1 cellular context compared by ENCODE assay signal in the genomic region with DNA sequence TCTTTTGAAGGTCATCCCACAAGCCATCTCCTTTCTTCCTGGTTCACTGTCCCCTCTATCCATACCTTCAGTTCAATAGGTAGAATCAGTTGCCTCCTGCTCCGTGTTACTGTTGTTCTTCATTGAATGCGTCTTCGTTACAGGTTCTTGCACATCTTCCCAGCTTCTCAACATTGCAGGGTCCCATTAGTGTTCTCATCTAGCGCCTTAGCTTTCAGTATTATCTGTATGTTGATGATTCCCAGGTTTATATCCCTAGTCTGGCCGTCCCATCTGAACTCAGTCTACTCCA.
A peak's percentile ranks its signal among the peaks of the same experiment; 100 is the strongest.
TF ChIP-seq lines count a peak whose summit lies in the region.

No MANE protein-coding gene starts in this region.

TF ChIP-seq in HepG2, 621 proteins besides CTCF, POLR2A, EP300 and RAD21 (continued from another document):
- TF ChIP-seq, protein P1, sequence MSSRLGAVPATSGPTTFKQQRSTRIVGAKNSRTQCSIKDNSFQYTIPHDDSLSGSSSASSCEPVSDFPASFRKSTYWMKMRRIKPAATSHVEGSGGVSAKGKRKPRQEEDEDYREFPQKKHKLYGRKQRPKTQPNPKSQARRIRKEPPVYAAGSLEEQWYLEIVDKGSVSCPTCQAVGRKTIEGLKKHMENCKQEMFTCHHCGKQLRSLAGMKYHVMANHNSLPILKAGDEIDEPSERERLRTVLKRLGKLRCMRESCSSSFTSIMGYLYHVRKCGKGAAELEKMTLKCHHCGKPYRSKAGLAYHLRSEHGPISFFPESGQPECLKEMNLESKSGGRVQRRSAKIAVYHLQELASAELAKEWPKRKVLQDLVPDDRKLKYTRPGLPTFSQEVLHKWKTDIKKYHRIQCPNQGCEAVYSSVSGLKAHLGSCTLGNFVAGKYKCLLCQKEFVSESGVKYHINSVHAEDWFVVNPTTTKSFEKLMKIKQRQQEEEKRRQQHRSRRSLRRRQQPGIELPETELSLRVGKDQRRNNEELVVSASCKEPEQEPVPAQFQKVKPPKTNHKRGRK (CRISPR knock-in tag; IDR thresholded peaks at IDR 0.05), result 0 out of 2 replicates have a peak, but pooled peaks have one; percentile 64
- TF ChIP-seq, protein P2, sequence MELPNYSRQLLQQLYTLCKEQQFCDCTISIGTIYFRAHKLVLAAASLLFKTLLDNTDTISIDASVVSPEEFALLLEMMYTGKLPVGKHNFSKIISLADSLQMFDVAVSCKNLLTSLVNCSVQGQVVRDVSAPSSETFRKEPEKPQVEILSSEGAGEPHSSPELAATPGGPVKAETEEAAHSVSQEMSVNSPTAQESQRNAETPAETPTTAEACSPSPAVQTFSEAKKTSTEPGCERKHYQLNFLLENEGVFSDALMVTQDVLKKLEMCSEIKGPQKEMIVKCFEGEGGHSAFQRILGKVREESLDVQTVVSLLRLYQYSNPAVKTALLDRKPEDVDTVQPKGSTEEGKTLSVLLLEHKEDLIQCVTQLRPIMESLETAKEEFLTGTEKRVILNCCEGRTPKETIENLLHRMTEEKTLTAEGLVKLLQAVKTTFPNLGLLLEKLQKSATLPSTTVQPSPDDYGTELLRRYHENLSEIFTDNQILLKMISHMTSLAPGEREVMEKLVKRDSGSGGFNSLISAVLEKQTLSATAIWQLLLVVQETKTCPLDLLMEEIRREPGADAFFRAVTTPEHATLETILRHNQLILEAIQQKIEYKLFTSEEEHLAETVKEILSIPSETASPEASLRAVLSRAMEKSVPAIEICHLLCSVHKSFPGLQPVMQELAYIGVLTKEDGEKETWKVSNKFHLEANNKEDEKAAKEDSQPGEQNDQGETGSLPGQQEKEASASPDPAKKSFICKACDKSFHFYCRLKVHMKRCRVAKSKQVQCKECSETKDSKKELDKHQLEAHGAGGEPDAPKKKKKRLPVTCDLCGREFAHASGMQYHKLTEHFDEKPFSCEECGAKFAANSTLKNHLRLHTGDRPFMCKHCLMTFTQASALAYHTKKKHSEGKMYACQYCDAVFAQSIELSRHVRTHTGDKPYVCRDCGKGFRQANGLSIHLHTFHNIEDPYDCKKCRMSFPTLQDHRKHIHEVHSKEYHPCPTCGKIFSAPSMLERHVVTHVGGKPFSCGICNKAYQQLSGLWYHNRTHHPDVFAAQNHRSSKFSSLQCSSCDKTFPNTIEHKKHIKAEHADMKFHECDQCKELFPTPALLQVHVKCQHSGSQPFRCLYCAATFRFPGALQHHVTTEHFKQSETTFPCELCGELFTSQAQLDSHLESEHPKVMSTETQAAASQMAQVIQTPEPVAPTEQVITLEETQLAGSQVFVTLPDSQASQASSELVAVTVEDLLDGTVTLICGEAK (IDR thresholded peaks at IDR 0.05), result no peak; the same call in 1 of the 2 replicates
- TF ChIP-seq, protein P2 (CRISPR knock-in tag; IDR thresholded peaks at IDR 0.05), result peak; percentile 78; the same call in 1 of the 2 replicates
- no peak for TF ChIP-seq NAIF1 (CRISPR knock-in tag; IDR thresholded peaks at IDR 0.05; ENCODE audit: borderline replicate concordance)
- peak; percentile 57 for TF ChIP-seq RBFOX2 (IDR thresholded peaks at IDR 0.05; ENCODE audit: low read depth, low read length)
